Comparison of ENCODE assay signal across 20 cellular contexts in the genomic region with DNA sequence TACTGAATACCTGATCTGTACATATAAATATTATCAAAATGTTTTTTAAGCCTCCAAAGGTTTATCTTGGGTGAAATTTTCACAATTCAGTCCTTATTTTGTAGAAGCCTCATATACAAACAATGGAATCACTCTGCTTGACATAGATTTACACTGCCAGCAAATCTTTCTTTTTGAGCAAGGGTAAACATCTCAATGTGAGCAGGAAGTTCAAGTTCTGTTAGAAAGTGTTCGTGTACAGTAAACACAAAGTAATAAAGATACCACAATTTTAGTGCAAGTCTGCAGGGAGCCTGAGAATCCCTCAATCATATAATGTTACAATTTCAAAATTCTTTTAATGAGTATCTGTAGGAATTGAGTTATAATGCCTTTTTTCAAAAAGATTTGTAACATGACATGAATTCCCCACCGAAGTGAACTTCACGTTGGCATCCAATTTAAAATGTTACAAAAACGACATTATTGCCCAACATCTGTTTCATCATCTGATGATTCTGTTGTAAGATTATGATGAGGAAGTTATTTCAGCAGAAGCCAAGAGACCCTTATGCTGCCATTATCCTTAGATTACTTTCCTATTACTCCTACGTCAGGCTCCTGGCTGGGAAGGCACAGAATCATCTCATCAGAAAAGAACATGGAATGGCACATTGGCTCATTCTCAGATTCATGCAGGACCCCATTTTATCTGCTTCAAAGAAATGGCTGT.
DNase-seq lines count a peak whose midpoint lies in the region; ATAC-seq and TF ChIP-seq lines count a peak whose summit lies in the region.
"Had no signal": no experiment of that assay in that cellular context is flagged by ENCODE, and none has a peak within 500 bp of the region (broad histone marks: within the 10 kb centered on the region; RNA-seq: fewer than 3 reads in every experiment).

No MANE protein-coding gene starts in this region.

- H3K27me3 ChIP-seq in gastroesophageal sphincter: no peaks in the 10 kb centered on the region

- no peak overlapping the region for H3K4me3 ChIP-seq in gastroesophageal sphincter

- no peak overlapping the region for H3K27ac ChIP-seq in gastroesophageal sphincter
- H3K27ac ChIP-seq: C4-2B had no signal

- no peak for TF ChIP-seq EP300 in gastroesophageal sphincter (IDR thresholded peaks at IDR 0.05)

- H3K4me1 ChIP-seq in gastroesophageal sphincter: no peaks in the 10 kb centered on the region

- no peaks in the 10 kb centered on the region for H3K9me3 ChIP-seq in gastroesophageal sphincter

- peak; percentile 51 for ATAC-seq in gastroesophageal sphincter
- ATAC-seq in GM19351 (IDR thresholded peaks at IDR 0.05; ENCODE audit: unreplicated experiment): no peak
- ATAC-seq: activated CD8-positive, alpha-beta T cell treated with anti-CD3 and anti-CD28 coated beads, Interleukin-2, amount 10 ng/mL, durations not matched to agents 7 days and 5 days had no signal

- DNase-seq in SIG-M5 treated with dmso at 0.1 percent for 504 hours (lab: John Stamatoyannopoulos, UW; ENCODE audit: unreplicated experiment) (peak; percentile 74), SIG-M5 (lab: John Stamatoyannopoulos, UW) (no peak), OCI-M1 (lab: John Stamatoyannopoulos, UW) (peak; percentile 49), stromal cell of bone marrow (ENCODE audit: low read depth) (peak; percentile 43), NAMALWA (ENCODE audit: low spot score) (no peak)
- no peak for DNase-seq in stimulated activated CD4-positive, alpha-beta T cell treated with anti-CD3 and anti-CD28 coated beads, Interleukin-4, amount 100 ng/mL, for 24 hours
- DNase-seq: 8988T; activated CD8-positive, alpha-beta T cell treated with anti-CD3 and anti-CD28 coated beads, Interleukin-2, amount 10 ng/mL, durations not matched to agents 7 days and 5 days; activated naive CD8-positive, alpha-beta T cell treated with anti-CD3 and anti-CD28 coated beads, Interleukin-2, amount 10 ng/mL, durations not matched to agents 7 days and 5 days; dermis blood vessel endothelial cell; DMS53; H7; kidney; NCI-H1930; NCI-H69; RPMI8226; stimulated activated naive CD4-positive, alpha-beta T cell treated with Interleukin-2 at 50 U/mL for 16 hours had no signal

- no peaks in the 10 kb centered on the region for H3K36me3 ChIP-seq in gastroesophageal sphincter

- WGBS in gastroesophageal sphincter (ENCODE audit: low coverage in 1 of 2), 2 donors: 57 to 63% methylated on average over 5 of the region's 5 CpGs

- no peak for TF ChIP-seq CTCF in gastroesophageal sphincter (IDR thresholded peaks at IDR 0.05)

- TF ChIP-seq POLR2A in gastroesophageal sphincter (IDR thresholded peaks at IDR 0.05): no peak

Comparison
In these comparisons a context has a peak if more than half of its experiments do, and no peak if none do; other contexts are left out.
1. DNase-seq: peak in SIG-M5 treated with dmso at 0.1 percent for 504 hours (single experiment), OCI-M1 (single experiment) and stromal cell of bone marrow (single experiment); none in SIG-M5 (single experiment), NAMALWA (single experiment) and stimulated activated CD4-positive, alpha-beta T cell treated with anti-CD3 and anti-CD28 coated beads, Interleukin-4, amount 100 ng/mL, for 24 hours (single experiment).